Comparison of ENCODE assay signal across 8 cellular contexts in the genomic region with DNA sequence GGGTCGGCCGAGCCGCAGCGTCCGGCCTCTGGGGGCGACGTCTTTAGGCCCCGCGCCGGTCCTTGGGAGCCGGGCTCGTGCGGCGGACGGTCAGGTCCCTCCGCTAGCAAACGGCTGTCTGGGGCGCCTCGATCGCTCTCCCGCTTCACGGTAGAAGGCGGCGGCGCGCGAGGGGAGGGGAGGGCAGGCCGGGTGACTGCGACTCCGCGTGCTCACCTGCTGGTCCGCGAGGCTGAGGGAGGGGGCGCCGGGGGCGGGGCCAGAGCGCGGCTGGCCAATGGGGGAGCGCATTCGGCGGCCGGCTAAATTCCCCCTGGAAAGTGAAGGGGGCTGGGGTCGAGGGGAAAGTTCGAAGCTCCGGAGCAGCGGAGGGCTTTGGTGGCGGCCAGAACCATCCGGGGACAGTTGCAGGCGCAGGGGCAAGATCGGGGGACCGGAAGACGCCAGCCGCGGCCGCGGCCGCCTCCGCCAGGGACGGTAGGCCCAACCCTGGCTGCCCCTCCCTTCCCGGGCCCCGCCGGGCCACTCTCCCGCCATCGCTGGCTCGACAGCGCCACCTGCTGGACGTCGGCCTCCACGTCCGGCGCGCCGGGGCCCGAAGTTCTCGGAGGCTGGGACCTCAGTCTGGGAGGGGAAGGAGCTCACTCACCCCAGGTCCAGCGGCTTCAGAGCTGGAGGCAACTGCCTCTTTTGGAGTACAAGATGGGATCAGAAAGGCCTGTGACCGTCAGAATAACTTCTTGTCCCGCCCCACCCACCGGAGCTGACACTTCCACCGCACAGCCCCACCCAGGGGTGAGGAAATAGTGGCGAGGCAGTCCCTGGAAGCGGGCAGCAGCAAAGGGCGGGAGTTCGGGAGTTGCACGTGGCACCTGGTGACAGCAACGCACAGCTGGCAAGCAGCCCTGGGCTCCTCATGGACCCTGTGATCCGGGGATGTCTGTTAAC. TPM values are rescaled to one million over a fixed set of nuclear protein-coding genes. Genes with fewer than 3 reads are reported as not detected.
A peak's percentile ranks its signal among the peaks of the same experiment; 100 is the strongest.
DNase-seq lines count a peak whose midpoint lies in the region; FAIRE-seq and TF ChIP-seq lines count a peak whose summit lies in the region.

No MANE protein-coding gene starts in this region.

- no peaks in the 10 kb centered on the region for H3K79me2 ChIP-seq in osteoblast (ENCODE audit: insufficient read depth, low read length)

- H3K36me3 Mint-ChIP-seq in activated naive CD4-positive, alpha-beta T cell treated with anti-CD3 and anti-CD28 coated beads, Interleukin-2, amount 10 ng/mL, durations not matched to agents 7 days and 5 days = peaks cover 11% of the 10 kb centered on the region
- H3K36me3 Mint-ChIP-seq in glutamatergic neuron (ENCODE audit: unreplicated experiment) = peaks cover 4% of the 10 kb centered on the region

- no peaks in the 10 kb centered on the region for H3K36me3 ChIP-seq in osteoblast (ENCODE audit: insufficient read depth, low read length)
- no peaks in the 10 kb centered on the region for H3K36me3 ChIP-seq in testis (ENCODE audit: low read depth, missing control alignments)

- DNase-seq in G401 (ENCODE audit: low spot score) (peak; percentile 68), H54 (ENCODE audit: insufficient read length, low spot score) (peak; percentile 84), SK-N-DZ (ENCODE audit: low spot score) (peak; percentile 67), glutamatergic neuron (peak; percentile 85), osteoblast (ENCODE audit: insufficient read length, low spot score, missing footprints) (peak; percentile 99), testis (peak; percentile 76)
- peak; percentile 83 for DNase-seq in activated naive CD4-positive, alpha-beta T cell treated with anti-CD3 and anti-CD28 coated beads, Interleukin-2, amount 10 ng/mL, durations not matched to agents 7 days and 5 days

- H3K4me3 ChIP-seq in osteoblast (ENCODE audit: insufficient read depth, low read length) (peak overlapping the region; percentile 71), testis (peak overlapping the region; percentile 50 to 52)

- peak overlapping the region; percentile 51 for H2AFZ ChIP-seq in osteoblast (ENCODE audit: low read length)

- TF ChIP-seq POLR2A in H54 (IDR thresholded peaks at IDR 0.05; ENCODE audit: low read depth, low read length) = 0 out of 2 replicates have a peak, but pooled peaks have one; percentile 16
- no peak for TF ChIP-seq POLR2A in testis (IDR thresholded peaks at IDR 0.05)

- H4K20me1 ChIP-seq in osteoblast (ENCODE audit: insufficient read depth, low read length) = no peaks in the 10 kb centered on the region

- peak overlapping the region; percentile 80 for H3K4me2 ChIP-seq in osteoblast (ENCODE audit: insufficient read depth, low read length)

- no peaks in the 10 kb centered on the region for H3K9me3 Mint-ChIP-seq in activated naive CD4-positive, alpha-beta T cell treated with anti-CD3 and anti-CD28 coated beads, Interleukin-2, amount 10 ng/mL, durations not matched to agents 7 days and 5 days
- H3K9me3 Mint-ChIP-seq in glutamatergic neuron (ENCODE audit: unreplicated experiment) = no peaks in the 10 kb centered on the region

- FAIRE-seq in H54 (lab: Jason Lieb, UNC) = no peak

- 0% methylated on average over 11 of the region's 87 CpGs; no CpG with 5 or more reads in 1 of the 2 donors for WGBS in testis, 2 donors

- H3K9me3 ChIP-seq in osteoblast (ENCODE audit: low read depth, low read length) = no peaks in the 10 kb centered on the region
- no peaks in the 10 kb centered on the region for H3K9me3 ChIP-seq in testis

- H3K27ac ChIP-seq in osteoblast (ENCODE audit: low read depth, low read length) (no peak overlapping the region), testis (peak overlapping the region in 1 of 2 donors; percentile 18)

- CTCF ChIA-PET in activated naive CD4-positive, alpha-beta T cell treated with anti-CD3 and anti-CD28 coated beads, Interleukin-2, amount 10 ng/mL, durations not matched to agents 7 days and 5 days (lab: Charles Lee) = interaction anchor here (0.6 to 6.7 kb wide), 22 partner anchors 8 to 459 kb away, joined by 3 to 67 read pairs (median 3); partner anchors contain the start of gene SASH3

- peaks cover 4% of the 10 kb centered on the region for H3K27me3 Mint-ChIP-seq in activated naive CD4-positive, alpha-beta T cell treated with anti-CD3 and anti-CD28 coated beads, Interleukin-2, amount 10 ng/mL, durations not matched to agents 7 days and 5 days
- no peaks in the 10 kb centered on the region for H3K27me3 Mint-ChIP-seq in glutamatergic neuron (ENCODE audit: unreplicated experiment)

- peaks cover 6% of the 10 kb centered on the region for H3K4me1 Mint-ChIP-seq in activated naive CD4-positive, alpha-beta T cell treated with anti-CD3 and anti-CD28 coated beads, Interleukin-2, amount 10 ng/mL, durations not matched to agents 7 days and 5 days
- no peaks in the 10 kb centered on the region for H3K4me1 Mint-ChIP-seq in glutamatergic neuron (ENCODE audit: low read depth, unreplicated experiment)

- no peak overlapping the region for H3K27ac Mint-ChIP-seq in activated naive CD4-positive, alpha-beta T cell treated with anti-CD3 and anti-CD28 coated beads, Interleukin-2, amount 10 ng/mL, durations not matched to agents 7 days and 5 days
- H3K27ac Mint-ChIP-seq in glutamatergic neuron (ENCODE audit: unreplicated experiment) = no peak overlapping the region

- no peaks in the 10 kb centered on the region for H3K27me3 ChIP-seq in osteoblast (ENCODE audit: insufficient read depth, low read length)
- H3K27me3 ChIP-seq in testis = no peaks in the 10 kb centered on the region

- in situ Hi-C loops in G401 (cut with HindIII; ENCODE audit: low sequenced_read_pairs) = no loop called here

- intact Hi-C loops in testis (cut with DNase I; ENCODE audit: low total_unique reads) = no loop called here

- TF ChIP-seq CTCF in LNCAP (IDR thresholded peaks at IDR 0.05) (peak; percentile 64), glutamatergic neuron (IDR thresholded peaks at IDR 0.05; ENCODE audit: partially characterized antibody, unreplicated experiment) (peak; percentile 93), osteoblast (IDR thresholded peaks at IDR 0.05; ENCODE audit: extremely low read depth, low read depth, low read length) (peak; percentile 59), testis (IDR thresholded peaks at IDR 0.05) (peak; percentile 81 to 93 (median 87))

- H3K4me3 Mint-ChIP-seq in activated naive CD4-positive, alpha-beta T cell treated with anti-CD3 and anti-CD28 coated beads, Interleukin-2, amount 10 ng/mL, durations not matched to agents 7 days and 5 days = peak overlapping the region; percentile 65
- H3K4me3 Mint-ChIP-seq in glutamatergic neuron (ENCODE audit: unreplicated experiment) = peak overlapping the region; percentile 82

- H3K4me1 ChIP-seq in osteoblast (ENCODE audit: insufficient read depth, low read length) (no peaks in the 10 kb centered on the region), testis (no peaks in the 10 kb centered on the region)

RNA-seq across cellular contexts. Expression of gene ELF4, which starts 49.9 kb away (rescaled TPM):
- 8.4 and 16.1 TPM in 2 replicates for total RNA-seq in G401 (2014; rRNA removed; shearing (Covaris generic))
- polyA plus RNA-seq in SK-N-DZ (2014; cell fraction: cytosol; rRNA removed) = 4.1 and 4.9 TPM in 2 replicates
- 2.7 and 3.9 TPM in 2 replicates for polyA plus RNA-seq in SK-N-DZ (2014; cell fraction: nucleus; rRNA removed)
- total RNA-seq in glutamatergic neuron (ENCODE audit: unreplicated experiment) (0.10 TPM), osteoblast (24.8 and 25.0 TPM in 2 replicates), testis (1 to 10 TPM; 4.2 to 5.0 TPM)
- polyA plus RNA-seq in testis (ENCODE audit: insufficient read depth, low read depth, low replicate concordance) = 10.2 TPM
